Comparison of ENCODE assay signal across 26 cellular contexts in genomic region chr2:71961289-71962027, GRCh38.
DNase-seq lines count a peak whose midpoint lies in the region; ATAC-seq, FAIRE-seq and TF ChIP-seq lines count a peak whose summit lies in the region.
"Had no signal": no experiment of that assay in that cellular context is flagged by ENCODE, and none has a peak within 500 bp of the region (broad histone marks: within the 10 kb centered on the region; RNA-seq: fewer than 3 reads in every experiment).

No MANE protein-coding gene starts in this region.

- TF ChIP-seq CTCF in left ventricle myocardium inferior (IDR thresholded peaks at IDR 0.05; ENCODE audit: borderline replicate concordance): no peak
- no peak for TF ChIP-seq CTCF in esophagus muscularis mucosa (IDR thresholded peaks at IDR 0.05)
- no peak for TF ChIP-seq CTCF in neural progenitor cell (IDR thresholded peaks at IDR 0.05)
- no peak for TF ChIP-seq CTCF in kidney (IDR thresholded peaks at IDR 0.05; ENCODE audit: borderline replicate concordance, extremely low read depth, insufficient read depth)

- no peak for DNase-seq in Right ventricle myocardium superior
- no peak for DNase-seq in left ventricle myocardium inferior
- DNase-seq in DMS79 treated with DMSO at 0.1 percent for 48 hours (lab: John Stamatoyannopoulos, UW): peak; percentile 37
- DNase-seq in esophagus muscularis mucosa (ENCODE audit: extremely low spot score): peak; percentile 45
- no peak for DNase-seq in neural progenitor cell (ENCODE audit: low spot score)
- DNase-seq in kidney: no peak
- DNase-seq in NOMO-1 treated with dmso at 0.1 percent for 144 hours (lab: John Stamatoyannopoulos, UW; ENCODE audit: unreplicated experiment): no peak
- DNase-seq: 8988T; ACHN; AML-193; BE2C; CD4-positive, alpha-beta T cell; CD8-positive, alpha-beta memory T cell; DMS 273 treated with DMSO at 0.1 percent for 48 hours; DND-41; GM23248; H7; HCEC 1CT had no signal

- no peak for FAIRE-seq in kidney (lab: Jason Lieb, UNC)
- FAIRE-seq: A549, D721Med, G401.6, GM12892, GM19239, H1 had no signal

- ATAC-seq in Right ventricle myocardium superior (ENCODE audit: poor library complexity): peak; percentile 58
- ATAC-seq: A549 had no signal

- H3K27me3 Mint-ChIP-seq in neural progenitor cell (ENCODE audit: insufficient read depth, low read depth): no peaks in the 10 kb centered on the region
- H3K27me3 Mint-ChIP-seq: CD4-positive, alpha-beta T cell had no signal

- intact Hi-C loops in Right ventricle myocardium superior (cut with DNase I): no loop called here
- intact Hi-C loops in left ventricle myocardium inferior (cut with micrococcal nuclease): no loop called here
- intact Hi-C loops in esophagus muscularis mucosa (cut with DNase I): no loop called here
- intact Hi-C loops in kidney (cut with DNase I): no loop called here

- H3K27ac ChIP-seq in left ventricle myocardium inferior (replicated peaks): no peak overlapping the region
- H3K27ac ChIP-seq in esophagus muscularis mucosa (replicated peaks in 1 of 4): no peak overlapping the region
- no peak overlapping the region for H3K27ac ChIP-seq in neural progenitor cell
- no peak overlapping the region for H3K27ac ChIP-seq in kidney (ENCODE audit: low read depth in 2 of 2, low read length in 2 of 2)
- H3K27ac ChIP-seq: A549; BLaER1 treated with 17β-estradiol and CSF1 and Interleukin-3, amounts not matched to agents 10 nM and 100 nM; GM23248 had no signal

- H3K79me2 ChIP-seq in neural progenitor cell (ENCODE audit: low read depth): no peaks in the 10 kb centered on the region

- peak overlapping the region; percentile 34 for H2AFZ ChIP-seq in neural progenitor cell (replicated peaks)
- H2AFZ ChIP-seq: GM23248 had no signal

- H3K4me3 ChIP-seq in left ventricle myocardium inferior (no peak overlapping the region), esophagus muscularis mucosa (no peak overlapping the region), neural progenitor cell (no peak overlapping the region), kidney (ENCODE audit: low read length in 2 of 2) (no peak overlapping the region)
- H3K4me3 ChIP-seq: A549; BLaER1 treated with 17β-estradiol and CSF1 and Interleukin-3, amounts not matched to agents 10 nM and 100 nM; GM23248 had no signal

- H3K9me3 ChIP-seq in left ventricle myocardium inferior (replicated peaks) (peaks cover 35% of the 10 kb centered on the region), esophagus muscularis mucosa (peaks cover 0 to 33% (median 22%) of the 10 kb centered on the region in 4 donors), neural progenitor cell (ENCODE audit: low read depth) (peaks cover 17% of the 10 kb centered on the region), kidney (ENCODE audit: control insufficient read depth in 1 of 2, low read length in 2 of 2) (peaks cover 7 to 11% of the 10 kb centered on the region in 2 donors)
- H3K9me3 ChIP-seq: BE2C had no signal

- no peaks in the 10 kb centered on the region for H3F3A ChIP-seq in neural progenitor cell (ENCODE audit: low read depth)

- 83% methylated on average over 5 of the region's 5 CpGs for WGBS in esophagus muscularis mucosa

- no peak overlapping the region for H3K4me2 ChIP-seq in neural progenitor cell
- H3K4me2 ChIP-seq: A549; BLaER1 treated with 17β-estradiol and CSF1 and Interleukin-3, amounts not matched to agents 10 nM and 100 nM had no signal

- no peak for TF ChIP-seq POLR2A in esophagus muscularis mucosa (IDR thresholded peaks at IDR 0.05; ENCODE audit: low read depth)

- no peaks in the 10 kb centered on the region for H3K36me3 ChIP-seq in left ventricle myocardium inferior
- H3K36me3 ChIP-seq in esophagus muscularis mucosa: no peaks in the 10 kb centered on the region
- no peaks in the 10 kb centered on the region for H3K36me3 ChIP-seq in neural progenitor cell
- no peaks in the 10 kb centered on the region for H3K36me3 ChIP-seq in kidney (ENCODE audit: control insufficient read depth in 1 of 2, insufficient read depth in 2 of 2, low read length in 2 of 2)
- H3K36me3 ChIP-seq: BE2C; BLaER1 treated with 17β-estradiol and CSF1 and Interleukin-3, amounts not matched to agents 10 nM and 100 nM had no signal

- no peak overlapping the region for H3K9ac ChIP-seq in neural progenitor cell
- no peak overlapping the region for H3K9ac ChIP-seq in kidney (ENCODE audit: low read length in 2 of 2)
- H3K9ac ChIP-seq: BLaER1 treated with 17β-estradiol and CSF1 and Interleukin-3, amounts not matched to agents 10 nM and 100 nM; GM23248 had no signal

- H3K4me3 Mint-ChIP-seq in neural progenitor cell: no peak overlapping the region
- H3K4me3 Mint-ChIP-seq: CD14-positive monocyte; CD4-positive, alpha-beta T cell; CD8-positive, alpha-beta memory T cell had no signal

- H3K4me1 ChIP-seq in left ventricle myocardium inferior (no peaks in the 10 kb centered on the region), esophagus muscularis mucosa (no peaks in the 10 kb centered on the region), neural progenitor cell (peaks cover 4% of the 10 kb centered on the region), kidney (ENCODE audit: control insufficient read depth in 1 of 2, insufficient read depth in 1 of 2, low read depth in 1 of 2, low read length in 2 of 2) (no peaks in the 10 kb centered on the region)
- H3K4me1 ChIP-seq: A549, BE2C had no signal

- H3K27me3 ChIP-seq in left ventricle myocardium inferior (ENCODE audit: low read depth) (peaks cover under 1% of the 10 kb centered on the region), esophagus muscularis mucosa (peaks cover 0 to 5% (median 0%) of the 10 kb centered on the region in 4 donors), neural progenitor cell (no peaks in the 10 kb centered on the region)
- H3K27me3 ChIP-seq: BE2C; BLaER1 treated with 17β-estradiol and CSF1 and Interleukin-3, amounts not matched to agents 10 nM and 100 nM had no signal

- no peak overlapping the region for H3K27ac Mint-ChIP-seq in neural progenitor cell
- H3K27ac Mint-ChIP-seq: CD14-positive monocyte; CD4-positive, alpha-beta T cell; CD8-positive, alpha-beta memory T cell had no signal

- no peaks in the 10 kb centered on the region for H4K20me1 ChIP-seq in neural progenitor cell (ENCODE audit: low read depth)
- H4K20me1 ChIP-seq: BLaER1 treated with 17β-estradiol and CSF1 and Interleukin-3, amounts not matched to agents 10 nM and 100 nM had no signal

- H3K9me3 Mint-ChIP-seq in neural progenitor cell: peaks cover 18% of the 10 kb centered on the region

- no peaks in the 10 kb centered on the region for H3K36me3 Mint-ChIP-seq in neural progenitor cell
- H3K36me3 Mint-ChIP-seq: CD14-positive monocyte; CD8-positive, alpha-beta memory T cell had no signal

- no peaks in the 10 kb centered on the region for H3K4me1 Mint-ChIP-seq in neural progenitor cell
- H3K4me1 Mint-ChIP-seq: CD14-positive monocyte; CD8-positive, alpha-beta memory T cell had no signal

- no peak for TF ChIP-seq EP300 in esophagus muscularis mucosa (IDR thresholded peaks at IDR 0.05)

Comparison
In these comparisons a context has a peak if more than half of its experiments do, and no peak if none do; other contexts are left out.
1. DNase-seq: peak in DMS79 treated with DMSO at 0.1 percent for 48 hours (single experiment) and esophagus muscularis mucosa (single experiment); none in Right ventricle myocardium superior (single experiment), left ventricle myocardium inferior (single experiment), neural progenitor cell (single experiment), kidney (single experiment) and NOMO-1 treated with dmso at 0.1 percent for 144 hours (single experiment).